Comparison of ENCODE assay signal across 28 cellular contexts in the genomic region with DNA sequence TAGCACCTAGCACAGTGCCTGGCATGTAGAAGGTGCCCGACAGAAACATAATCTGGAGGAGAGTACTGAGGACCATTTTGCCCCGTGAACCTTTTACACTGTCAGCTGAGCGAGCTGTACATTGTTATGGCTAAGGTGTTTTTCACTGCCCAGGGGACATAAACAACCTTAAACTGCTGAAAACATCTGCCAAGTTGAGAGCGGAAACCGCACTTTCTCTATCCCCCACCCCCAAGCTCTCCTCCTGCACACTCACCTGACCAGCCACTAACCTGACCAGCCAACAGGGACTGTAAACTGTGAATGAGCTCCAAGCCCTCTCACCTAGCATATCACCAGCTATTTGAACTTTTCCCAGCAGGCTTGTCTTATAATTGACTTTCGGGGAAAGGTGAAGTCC. TPM values are rescaled to one million over a fixed set of nuclear protein-coding genes. Genes with fewer than 3 reads are reported as not detected.
DNase-seq lines count a peak whose midpoint lies in the region; ATAC-seq and TF ChIP-seq lines count a peak whose summit lies in the region.
"Had no signal": no experiment of that assay in that cellular context is flagged by ENCODE, and none has a peak within 500 bp of the region (broad histone marks: within the 10 kb centered on the region; RNA-seq: fewer than 3 reads in every experiment).

No MANE protein-coding gene starts in this region.

- peak overlapping the region; percentile 64 for H3K27ac Mint-ChIP-seq in stimulated activated naive CD8-positive, alpha-beta T cell treated with anti-CD3 and anti-CD28 coated beads, Interleukin-15, Interleukin-2, amounts not matched to agents 100 ng/mL and 50 ng/mL, for 24 hours
- peak overlapping the region; percentile 20 to 81 for H3K27ac Mint-ChIP-seq in T-cell
- H3K27ac Mint-ChIP-seq in central memory CD8-positive, alpha-beta T cell (ENCODE audit: low read depth) = peak overlapping the region; percentile 62
- H3K27ac Mint-ChIP-seq in neural progenitor cell = no peak overlapping the region
- H3K27ac Mint-ChIP-seq: dendritic cell treated with granulocyte-macrophage colony-stimulating factor and Interleukin-4, amounts not matched to agents 40 ng/mL and 50 ng/mL, for 4 days; T-helper 1 cell treated with Interleukin-12 subunit alpha and Interleukin-12 subunit beta and Interleukin-4 antibody, amounts not matched to agents 30 μg/mL and 1 μg/mL, for 36 hours had no signal

- no peak for ATAC-seq in stimulated activated naive CD8-positive, alpha-beta T cell treated with anti-CD3 and anti-CD28 coated beads, Interleukin-15, Interleukin-2, amounts not matched to agents 100 U/mL and 50 U/mL, for 24 hours
- ATAC-seq in T-cell (replicated peaks in 1 of 4) (no peak), HG03469 (IDR thresholded peaks at IDR 0.05; ENCODE audit: unreplicated experiment) (no peak)
- ATAC-seq in central memory CD8-positive, alpha-beta T cell (replicated peaks; ENCODE audit: extremely low read depth, poor library complexity, severe bottlenecking) = no peak

- no peak for DNase-seq in stimulated activated naive CD8-positive, alpha-beta T cell treated with anti-CD3 and anti-CD28 coated beads, Interleukin-15, Interleukin-2, amounts not matched to agents 100 U/mL and 50 U/mL, for 24 hours
- DNase-seq in T-cell (no peak), neural progenitor cell (ENCODE audit: low spot score) (no peak)
- DNase-seq in central memory CD8-positive, alpha-beta T cell (ENCODE audit: low spot score in 2 of 2) = no peak
- no peak for DNase-seq in stimulated activated CD4-positive, alpha-beta T cell treated with anti-CD3 and anti-CD28 coated beads, Interleukin-12 subunit alpha, Interleukin-12 subunit beta, amount 100 ng/mL, for 4 hours
- DNase-seq: activated CD4-positive, alpha-beta T cell treated with anti-CD3 and anti-CD28 coated beads, Interleukin-2, amount 50 U/mL, for 4 hours; activated T-cell treated with anti-CD3 and anti-CD28 coated beads for 4 hours; central memory CD4-positive, alpha-beta T cell; DND-41; esophagus squamous epithelium; foreskin melanocyte; HCEC 1CT; mammary epithelial cell; NCI-H1105 treated with DMSO at 0.1 percent for 48 hours; NCI-H1930; NCI-H226 had no signal

- H3K4me2 ChIP-seq in neural progenitor cell = no peak overlapping the region
- H3K4me2 ChIP-seq: BLaER1 treated with 17β-estradiol and CSF1 and Interleukin-3, amounts not matched to agents 10 nM and 100 nM had no signal

- H3K27me3 ChIP-seq in neural progenitor cell = no peaks in the 10 kb centered on the region
- H3K27me3 ChIP-seq: BLaER1 treated with 17β-estradiol and CSF1 and Interleukin-3, amounts not matched to agents 10 nM and 100 nM; esophagus squamous epithelium; right atrium auricular region had no signal

- H4K20me1 ChIP-seq in neural progenitor cell (ENCODE audit: low read depth) = no peaks in the 10 kb centered on the region

- CTCF ChIA-PET in T-cell (lab: Charles Lee) = interaction anchor here in 1 of 2 donors (0.7 kb wide), 1 partner anchor 18 kb away, joined by 3 read pairs; no protein-coding TSS in a partner anchor

- no peaks in the 10 kb centered on the region for H3F3A ChIP-seq in neural progenitor cell (ENCODE audit: low read depth)

- H3K9me3 Mint-ChIP-seq in stimulated activated naive CD8-positive, alpha-beta T cell treated with anti-CD3 and anti-CD28 coated beads, Interleukin-15, Interleukin-2, amounts not matched to agents 100 ng/mL and 50 ng/mL, for 24 hours = no peaks in the 10 kb centered on the region
- no peaks in the 10 kb centered on the region for H3K9me3 Mint-ChIP-seq in T-cell
- H3K9me3 Mint-ChIP-seq in central memory CD8-positive, alpha-beta T cell = no peaks in the 10 kb centered on the region
- H3K9me3 Mint-ChIP-seq in neural progenitor cell = no peaks in the 10 kb centered on the region
- H3K9me3 Mint-ChIP-seq: dendritic cell treated with granulocyte-macrophage colony-stimulating factor and Interleukin-4, amounts not matched to agents 40 ng/mL and 50 ng/mL, for 4 days; T-helper 1 cell treated with Interleukin-12 subunit alpha and Interleukin-12 subunit beta and Interleukin-4 antibody, amounts not matched to agents 30 μg/mL and 1 μg/mL, for 36 hours had no signal

- no peaks in the 10 kb centered on the region for H3K79me2 ChIP-seq in neural progenitor cell (ENCODE audit: low read depth)

- no peak overlapping the region for H3K9ac ChIP-seq in neural progenitor cell
- H3K9ac ChIP-seq: parathyroid adenoma had no signal

- no peak overlapping the region for H2AFZ ChIP-seq in neural progenitor cell (replicated peaks)
- H2AFZ ChIP-seq: parathyroid adenoma had no signal

- H3K27me3 Mint-ChIP-seq in stimulated activated naive CD8-positive, alpha-beta T cell treated with anti-CD3 and anti-CD28 coated beads, Interleukin-15, Interleukin-2, amounts not matched to agents 100 ng/mL and 50 ng/mL, for 24 hours = no peaks in the 10 kb centered on the region
- no peaks in the 10 kb centered on the region for H3K27me3 Mint-ChIP-seq in T-cell
- H3K27me3 Mint-ChIP-seq in central memory CD8-positive, alpha-beta T cell = no peaks in the 10 kb centered on the region
- peaks cover 2% of the 10 kb centered on the region for H3K27me3 Mint-ChIP-seq in neural progenitor cell (ENCODE audit: insufficient read depth, low read depth)
- H3K27me3 Mint-ChIP-seq: dendritic cell treated with granulocyte-macrophage colony-stimulating factor and Interleukin-4, amounts not matched to agents 40 ng/mL and 50 ng/mL, for 4 days had no signal

- no peaks in the 10 kb centered on the region for H3K36me3 ChIP-seq in neural progenitor cell

- TF ChIP-seq CTCF in neural progenitor cell (IDR thresholded peaks at IDR 0.05) = no peak

- no peak overlapping the region for H3K4me3 Mint-ChIP-seq in stimulated activated naive CD8-positive, alpha-beta T cell treated with anti-CD3 and anti-CD28 coated beads, Interleukin-15, Interleukin-2, amounts not matched to agents 100 ng/mL and 50 ng/mL, for 24 hours
- peak overlapping the region in 1 of 3 donors; percentile 50 for H3K4me3 Mint-ChIP-seq in T-cell
- H3K4me3 Mint-ChIP-seq in central memory CD8-positive, alpha-beta T cell = no peak overlapping the region
- H3K4me3 Mint-ChIP-seq in neural progenitor cell = no peak overlapping the region
- H3K4me3 Mint-ChIP-seq: dendritic cell treated with granulocyte-macrophage colony-stimulating factor and Interleukin-4, amounts not matched to agents 40 ng/mL and 50 ng/mL, for 4 days; T-helper 1 cell treated with Interleukin-12 subunit alpha and Interleukin-12 subunit beta and Interleukin-4 antibody, amounts not matched to agents 30 μg/mL and 1 μg/mL, for 36 hours had no signal

- H3K9me3 ChIP-seq in neural progenitor cell (ENCODE audit: low read depth) = no peaks in the 10 kb centered on the region
- H3K9me3 ChIP-seq: esophagus squamous epithelium, right atrium auricular region had no signal

- H3K4me1 Mint-ChIP-seq in stimulated activated naive CD8-positive, alpha-beta T cell treated with anti-CD3 and anti-CD28 coated beads, Interleukin-15, Interleukin-2, amounts not matched to agents 100 ng/mL and 50 ng/mL, for 24 hours (ENCODE audit: low read depth) = peaks cover 73% of the 10 kb centered on the region
- peaks cover 84 to 94% (median 84%) of the 10 kb centered on the region in 3 donors for H3K4me1 Mint-ChIP-seq in T-cell
- H3K4me1 Mint-ChIP-seq in central memory CD8-positive, alpha-beta T cell = peaks cover 59% of the 10 kb centered on the region
- peaks cover 7% of the 10 kb centered on the region for H3K4me1 Mint-ChIP-seq in neural progenitor cell

- no peaks in the 10 kb centered on the region for H3K4me1 ChIP-seq in neural progenitor cell
- H3K4me1 ChIP-seq: parathyroid adenoma had no signal

- no peak overlapping the region for H3K27ac ChIP-seq in neural progenitor cell
- H3K27ac ChIP-seq: BLaER1 treated with 17β-estradiol and CSF1 and Interleukin-3, amounts not matched to agents 10 nM and 100 nM; esophagus squamous epithelium; parathyroid adenoma; right atrium auricular region had no signal

- POLR2A ChIA-PET in T-cell (lab: Charles Lee) = interaction anchor here (0.6 to 1.4 kb wide), 3 partner anchors 10 to 14 kb away, joined by 3 to 15 read pairs (median 13); no protein-coding TSS in a partner anchor

- H3K4me3 ChIP-seq in neural progenitor cell = no peak overlapping the region
- H3K4me3 ChIP-seq: BLaER1 treated with 17β-estradiol and CSF1 and Interleukin-3, amounts not matched to agents 10 nM and 100 nM; esophagus squamous epithelium; right atrium auricular region had no signal

- H3K36me3 Mint-ChIP-seq in stimulated activated naive CD8-positive, alpha-beta T cell treated with anti-CD3 and anti-CD28 coated beads, Interleukin-15, Interleukin-2, amounts not matched to agents 100 ng/mL and 50 ng/mL, for 24 hours (ENCODE audit: low read depth) = peaks cover 43% of the 10 kb centered on the region
- H3K36me3 Mint-ChIP-seq in T-cell (peaks cover 21% of the 10 kb centered on the region), neural progenitor cell (no peaks in the 10 kb centered on the region)
- H3K36me3 Mint-ChIP-seq in central memory CD8-positive, alpha-beta T cell (ENCODE audit: insufficient read depth) = peaks cover 25% of the 10 kb centered on the region

RNA-seq across cellular contexts. Expression of a gene that starts 17.6 kb away (rescaled TPM):
- total RNA-seq in T-cell (10 to 100 TPM; 53.8 to 96.9 (median 77.6) TPM), neural progenitor cell (ENCODE audit: low replicate concordance) (0.36 and 9.0 TPM in 2 replicates)

RNA-seq across cellular contexts. Expression of a gene that starts 43.5 kb away (rescaled TPM):
- total RNA-seq in T-cell = not detected
- total RNA-seq in neural progenitor cell (ENCODE audit: low replicate concordance) = not detected in 2 replicates
- total RNA-seq: esophagus squamous epithelium, M059J, mammary epithelial cell, mucosa of gallbladder, right atrium auricular region, RPMI7951, SK-MEL-5, ureter had no signal

RNA-seq across cellular contexts. Expression of a gene that starts 56.8 kb away (rescaled TPM):
- total RNA-seq in T-cell (10 to 100 TPM; 34.8 to 42.0 (median 35.9) TPM), neural progenitor cell (ENCODE audit: low replicate concordance) (22.5 and 31.9 TPM in 2 replicates)
